ENCODE assay signal across 13 cellular contexts in genomic region chr1:197921235-197922069, GRCh38. TPM values are rescaled to one million over a fixed set of nuclear protein-coding genes. Genes with fewer than 3 reads are reported as not detected.
DNase-seq lines count a peak whose midpoint lies in the region; ATAC-seq and TF ChIP-seq lines count a peak whose summit lies in the region.
"Had no signal": no experiment of that assay in that cellular context is flagged by ENCODE, and none has a peak within 500 bp of the region (broad histone marks: within the 10 kb centered on the region; RNA-seq: fewer than 3 reads in every experiment).

No MANE protein-coding gene starts in this region.

- H2BK5ac ChIP-seq in mesenchymal stem cell (ENCODE audit: low read depth, low read length, poor library complexity, severe bottlenecking): no peak overlapping the region

- no peak overlapping the region for H3K4ac ChIP-seq in mesenchymal stem cell (ENCODE audit: low read depth in 1 of 2, low read length in 2 of 2)

- no peak overlapping the region for H3K18ac ChIP-seq in mesenchymal stem cell (ENCODE audit: low read depth in 1 of 2, low read length in 2 of 2)

- WGBS in mesenchymal stem cell: 9% methylated on average over 28 of the region's 33 CpGs
- WGBS in upper lobe of left lung, 2 donors: 23 to 39% methylated on average over 21 to 23 of the region's 33 CpGs

- no peaks in the 10 kb centered on the region for H3K79me1 ChIP-seq in mesenchymal stem cell (replicated peaks; ENCODE audit: low read length, poor library complexity, severe bottlenecking)

- no peak for TF ChIP-seq EP300 in upper lobe of left lung (IDR thresholded peaks at IDR 0.05)

- no peak overlapping the region for H2BK120ac ChIP-seq in mesenchymal stem cell (ENCODE audit: low read depth, low read length)

- peaks cover 65% of the 10 kb centered on the region for H3K27me3 Mint-ChIP-seq in activated naive CD8-positive, alpha-beta T cell
- peaks cover 80% of the 10 kb centered on the region for H3K27me3 Mint-ChIP-seq in activated naive CD8-positive, alpha-beta T cell treated with anti-CD3 and anti-CD28 coated beads, Interleukin-2, amount 50 U/mL, for 24 hours
- peaks cover 90% of the 10 kb centered on the region for H3K27me3 Mint-ChIP-seq in brain

- no peak for TF ChIP-seq CTCF in brain (conservative IDR thresholded peaks at IDR 0.05)
- no peak for TF ChIP-seq CTCF in upper lobe of left lung (IDR thresholded peaks at IDR 0.05)

- H2AFZ ChIP-seq in mesenchymal stem cell (ENCODE audit: low read depth, low read length): no peak overlapping the region

- no peak overlapping the region for H2BK12ac ChIP-seq in mesenchymal stem cell (ENCODE audit: low read length in 2 of 2)

- H3K27ac ChIP-seq in mesenchymal stem cell (ENCODE audit: low read length, poor library complexity, severe bottlenecking) (no peak overlapping the region), upper lobe of left lung (no peak overlapping the region)
- H3K27ac ChIP-seq: esophagus squamous epithelium, neutrophil had no signal

- no peak overlapping the region for H3K27ac Mint-ChIP-seq in activated naive CD8-positive, alpha-beta T cell
- H3K27ac Mint-ChIP-seq in activated naive CD8-positive, alpha-beta T cell treated with anti-CD3 and anti-CD28 coated beads, Interleukin-2, amount 50 U/mL, for 24 hours: no peak overlapping the region
- peak overlapping the region in 2 of 5 experiments; percentile 20 to 93 for H3K27ac Mint-ChIP-seq in brain

- H3K9ac ChIP-seq in mesenchymal stem cell (ENCODE audit: low read length): no peak overlapping the region

- H2BK15ac ChIP-seq in mesenchymal stem cell (ENCODE audit: low read depth, poor library complexity, severe bottlenecking): no peak overlapping the region

- H3K9me3 Mint-ChIP-seq in activated naive CD8-positive, alpha-beta T cell (ENCODE audit: low read depth): no peaks in the 10 kb centered on the region
- no peaks in the 10 kb centered on the region for H3K9me3 Mint-ChIP-seq in activated naive CD8-positive, alpha-beta T cell treated with anti-CD3 and anti-CD28 coated beads, Interleukin-2, amount 50 U/mL, for 24 hours
- H3K9me3 Mint-ChIP-seq in brain: peaks cover 0 to 14% (median 0%) of the 10 kb centered on the region in 5 experiments

- no peak for TF ChIP-seq POLR2A in upper lobe of left lung (IDR thresholded peaks at IDR 0.05)

- H3K36me3 ChIP-seq in mesenchymal stem cell (ENCODE audit: control insufficient read depth in 1 of 2, insufficient read depth in 2 of 2, low read depth in 1 of 2, low read length in 2 of 2): no peaks in the 10 kb centered on the region
- no peaks in the 10 kb centered on the region for H3K36me3 ChIP-seq in upper lobe of left lung
- H3K36me3 ChIP-seq: esophagus squamous epithelium, neutrophil had no signal

- peaks cover 47% of the 10 kb centered on the region for H3K4me1 Mint-ChIP-seq in activated naive CD8-positive, alpha-beta T cell (ENCODE audit: low read depth)
- peaks cover 45% of the 10 kb centered on the region for H3K4me1 Mint-ChIP-seq in activated naive CD8-positive, alpha-beta T cell treated with anti-CD3 and anti-CD28 coated beads, Interleukin-2, amount 50 U/mL, for 24 hours
- peaks cover 51% of the 10 kb centered on the region for H3K4me1 Mint-ChIP-seq in brain

- H3K14ac ChIP-seq in mesenchymal stem cell (ENCODE audit: low read length in 2 of 2): no peak overlapping the region

- H3K27me3 ChIP-seq in mesenchymal stem cell (ENCODE audit: control insufficient read depth in 1 of 2, insufficient read depth in 1 of 2, low read length in 2 of 2) (peaks cover 76 to 77% of the 10 kb centered on the region in 2 experiments), upper lobe of left lung (peaks cover 2 to 51% (median 40%) of the 10 kb centered on the region in 4 donors)

- peaks cover 4% of the 10 kb centered on the region for H3K9me3 ChIP-seq in mesenchymal stem cell (ENCODE audit: control insufficient read depth, low read length)
- no peaks in the 10 kb centered on the region for H3K9me3 ChIP-seq in upper lobe of left lung
- H3K9me3 ChIP-seq: esophagus squamous epithelium, neutrophil had no signal

- intact Hi-C loops in posterior vena cava (cut with DNase I): loop anchor here in 1 of 2 donors (10.0 kb wide), 1 partner anchor 597 kb away; no protein-coding TSS in a partner anchor

- H3K4me3 ChIP-seq in mesenchymal stem cell (ENCODE audit: insufficient read depth in 1 of 2, low read depth in 1 of 2, low read length in 2 of 2): no peak overlapping the region
- no peak overlapping the region for H3K4me3 ChIP-seq in upper lobe of left lung

- no peak overlapping the region for H3K23ac ChIP-seq in mesenchymal stem cell (ENCODE audit: low read length in 2 of 2)

- no peak overlapping the region for H4K8ac ChIP-seq in mesenchymal stem cell (ENCODE audit: low read length)

- no peak for DNase-seq in activated naive CD8-positive, alpha-beta T cell treated with anti-CD3 and anti-CD28 coated beads, Interleukin-2, amount 50 U/mL, for 24 hours
- DNase-seq in mesenchymal stem cell (no peak), upper lobe of left lung (peak in 1 of 2 donors; percentile 76), posterior vena cava (ENCODE audit: low spot score) (no peak), RKO (ENCODE audit: low spot score) (no peak)
- DNase-seq: activated T-cell treated with anti-CD3 and anti-CD28 coated beads, Interleukin-2, amount 50 U/mL, for 48 hours; AML-193; esophagus squamous epithelium; kidney had no signal

- ATAC-seq in activated naive CD8-positive, alpha-beta T cell treated with anti-CD3 and anti-CD28 coated beads, Interleukin-2, amount 50 U/mL, for 24 hours: no peak
- ATAC-seq in upper lobe of left lung (ENCODE audit: low FRiP score in 2 of 2): peak; percentile 9 to 10
- no peak for ATAC-seq in esophagus mucosa

- H3K4me3 Mint-ChIP-seq in activated naive CD8-positive, alpha-beta T cell: peak overlapping the region; percentile 20
- H3K4me3 Mint-ChIP-seq in activated naive CD8-positive, alpha-beta T cell treated with anti-CD3 and anti-CD28 coated beads, Interleukin-2, amount 50 U/mL, for 24 hours: no peak overlapping the region
- H3K4me3 Mint-ChIP-seq in brain: peak overlapping the region in 4 of 5 experiments; percentile 64 to 91 (median 84)

- H2AK5ac ChIP-seq in mesenchymal stem cell (ENCODE audit: low read length, severe bottlenecking): no peak overlapping the region

- peaks cover 22% of the 10 kb centered on the region for H3K4me1 ChIP-seq in mesenchymal stem cell (ENCODE audit: control insufficient read depth, insufficient read depth, low read depth, low read length)
- peaks cover 29 to 50% (median 36%) of the 10 kb centered on the region in 4 donors for H3K4me1 ChIP-seq in upper lobe of left lung

- H3K4me2 ChIP-seq in mesenchymal stem cell (ENCODE audit: low read length, poor library complexity, severe bottlenecking): peak overlapping the region; percentile 30

- no peaks in the 10 kb centered on the region for H3K36me3 Mint-ChIP-seq in activated naive CD8-positive, alpha-beta T cell
- no peaks in the 10 kb centered on the region for H3K36me3 Mint-ChIP-seq in activated naive CD8-positive, alpha-beta T cell treated with anti-CD3 and anti-CD28 coated beads, Interleukin-2, amount 50 U/mL, for 24 hours (ENCODE audit: low read depth)
- H3K36me3 Mint-ChIP-seq in brain: peaks cover 5% of the 10 kb centered on the region

- H4K91ac ChIP-seq in mesenchymal stem cell (ENCODE audit: low read length): no peak overlapping the region

RNA-seq across cellular contexts. Expression of gene LHX9, which starts 4.3 kb away (rescaled TPM):
- not detected for polyA plus RNA-seq in brain (ENCODE audit: insufficient read depth, low read depth, low replicate concordance)
- polyA plus RNA-seq in mesenchymal stem cell (2013, experiment 1 of 2): not detected
- not detected for polyA plus RNA-seq in mesenchymal stem cell (2013, experiment 2 of 2)
- total RNA-seq in upper lobe of left lung (1 to 10 TPM in 3 of 6 donors, under 1 TPM in 3; under 0.01 to 6.7 (median 1.5) TPM), esophagus mucosa (not detected), posterior vena cava (1 to 10 TPM; 2.6 to 6.4 TPM)
- total RNA-seq: esophagus squamous epithelium had no signal

RNA-seq across cellular contexts. Expression of gene C1orf53, which starts 19.0 kb away (rescaled TPM):
- polyA plus RNA-seq in brain (ENCODE audit: insufficient read depth, low read depth, low replicate concordance): 2.3 TPM
- polyA plus RNA-seq in mesenchymal stem cell (2013, experiment 1 of 2): 3.6 TPM
- polyA plus RNA-seq in mesenchymal stem cell (2013, experiment 2 of 2): 5.3 TPM
- 1 to 10 TPM in 4 of 6 donors, not detected in 2; 2.5 to 9.9 (median 7.2) TPM for total RNA-seq in upper lobe of left lung
- total RNA-seq in esophagus mucosa: 2.6 TPM
- 1 to 10 TPM; 2.0 to 4.2 TPM for total RNA-seq in posterior vena cava

Comparison
In these comparisons a context has a peak if more than half of its experiments do, and no peak if none do; other contexts are left out.
1. ATAC-seq: peak in upper lobe of left lung (2 of 2); none in activated naive CD8-positive, alpha-beta T cell treated with anti-CD3 and anti-CD28 coated beads, Interleukin-2, amount 50 U/mL, for 24 hours (single experiment) and esophagus mucosa (single experiment).